Comparison of ENCODE assay signal across 1 cellular context in genomic region chr19:39238944-39239343, GRCh38.
TF ChIP-seq lines count a peak whose summit lies in the region.

No MANE protein-coding gene starts in this region.

TF ChIP-seq in K562, 482 proteins besides CTCF, POLR2A, EP300 and RAD21:
- TF ChIP-seq, protein P1, sequence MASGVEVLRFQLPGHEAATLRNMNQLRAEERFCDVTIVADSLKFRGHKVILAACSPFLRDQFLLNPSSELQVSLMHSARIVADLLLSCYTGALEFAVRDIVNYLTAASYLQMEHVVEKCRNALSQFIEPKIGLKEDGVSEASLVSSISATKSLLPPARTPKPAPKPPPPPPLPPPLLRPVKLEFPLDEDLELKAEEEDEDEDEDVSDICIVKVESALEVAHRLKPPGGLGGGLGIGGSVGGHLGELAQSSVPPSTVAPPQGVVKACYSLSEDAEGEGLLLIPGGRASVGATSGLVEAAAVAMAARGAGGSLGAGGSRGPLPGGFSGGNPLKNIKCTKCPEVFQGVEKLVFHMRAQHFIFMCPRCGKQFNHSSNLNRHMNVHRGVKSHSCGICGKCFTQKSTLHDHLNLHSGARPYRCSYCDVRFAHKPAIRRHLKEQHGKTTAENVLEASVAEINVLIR (CRISPR knock-in tag; IDR thresholded peaks at IDR 0.05), result no peak
- no peak for TF ChIP-seq SMAD1 (IDR thresholded peaks at IDR 0.05; ENCODE audit: low read depth, low read length, partially characterized antibody)
- TF ChIP-seq HNRNPUL1 (IDR thresholded peaks at IDR 0.05; ENCODE audit: low read length), result no peak
- peak; percentile 56 for TF ChIP-seq BCOR (IDR thresholded peaks at IDR 0.05)
- TF ChIP-seq XRCC4 (IDR thresholded peaks at IDR 0.05; ENCODE audit: extremely low read depth, insufficient read depth, insufficient read length), result no peak
- TF ChIP-seq ZFP36 (IDR thresholded peaks at IDR 0.05; ENCODE audit: low read depth, low read length, partially characterized antibody), result peak; percentile 14
- TF ChIP-seq KDM1A (IDR thresholded peaks at IDR 0.05), result 0 out of 4 replicates have a peak, but pooled peaks of 1 of the 2 experiments have one; percentile 25
- peak; percentile 75 for TF ChIP-seq RBM25 (IDR thresholded peaks at IDR 0.05; ENCODE audit: low read depth, low read length, severe bottlenecking)
